ENCODE assay signal across 1 cellular context in genomic region chr17:81176656-81177055, GRCh38.
TF ChIP-seq lines count a peak whose summit lies in the region.

No MANE protein-coding gene starts in this region.

TF ChIP-seq in IMR-90, 13 proteins besides CTCF, POLR2A, EP300 and RAD21 (continued from another document):
- TF ChIP-seq RCOR1 (IDR thresholded peaks at IDR 0.05; ENCODE audit: insufficient replicate concordance, low read length) (no peak), NFE2L2 (IDR thresholded peaks at IDR 0.05; ENCODE audit: low read depth, low read length) (no peak), SMC3 (IDR thresholded peaks at IDR 0.05; ENCODE audit: low read depth, low read length) (no peak), USF2 (IDR thresholded peaks at IDR 0.05; ENCODE audit: low read depth, low read length) (no peak), RFX5 (IDR thresholded peaks at IDR 0.05; ENCODE audit: low read depth, low read length) (no peak), MXI1 (IDR thresholded peaks at IDR 0.05; ENCODE audit: borderline replicate concordance, low read depth, low read length) (no peak), CHD1 (IDR thresholded peaks at IDR 0.05; ENCODE audit: low read depth, low read length) (no peak), FOS (IDR thresholded peaks at IDR 0.05; ENCODE audit: low read depth, low read length) (no peak)
TF ChIP-seq in IMR-90: peak in this region for 0.
